Comparison of ENCODE assay signal across 8 cellular contexts in genomic region chr7:25851332-25852248, GRCh38.
DNase-seq lines count a peak whose midpoint lies in the region; ATAC-seq and TF ChIP-seq lines count a peak whose summit lies in the region.

No MANE protein-coding gene starts in this region.

- H3K27ac Mint-ChIP-seq in CD8-positive, alpha-beta T cell, result no peak overlapping the region
- peak overlapping the region; percentile 47 for H3K27ac Mint-ChIP-seq in activated naive CD8-positive, alpha-beta T cell treated with anti-CD3 and anti-CD28 coated beads, Interleukin-2, amount 10 ng/mL, durations not matched to agents 7 days and 5 days

- peak; percentile 48 for TF ChIP-seq CTCF in CD8-positive, alpha-beta T cell (IDR thresholded peaks at IDR 0.05)
- peak; percentile 65 for TF ChIP-seq CTCF in GM20000 (IDR thresholded peaks at IDR 0.05; ENCODE audit: extremely low read depth, missing control alignments)
- peak; percentile 97 for TF ChIP-seq CTCF in parathyroid adenoma (IDR thresholded peaks at IDR 0.05)

- H2AFZ ChIP-seq in parathyroid adenoma, result peak overlapping the region; percentile 35

- no peak overlapping the region for H3K9ac ChIP-seq in parathyroid adenoma

- CTCF ChIA-PET in CD8-positive, alpha-beta T cell (lab: Charles Lee), result interaction anchor here (0.6 to 1.3 kb wide), 8 partner anchors 9 to 1309 kb away, joined by 3 to 5 read pairs (median 3); no protein-coding TSS in a partner anchor

- POLR2A ChIA-PET in CD8-positive, alpha-beta T cell (lab: Charles Lee), result no interaction called here
- POLR2A ChIA-PET in activated naive CD8-positive, alpha-beta T cell treated with anti-CD3 and anti-CD28 coated beads, Interleukin-2, amount 10 ng/mL, durations not matched to agents 7 days and 5 days (lab: Charles Lee), result interaction anchor here (0.6 kb wide), 1 partner anchor 11 kb away, joined by 3 read pairs; no protein-coding TSS in a partner anchor

- H3K4me1 Mint-ChIP-seq in CD8-positive, alpha-beta T cell (ENCODE audit: low read depth), result peaks cover 11% of the 10 kb centered on the region
- peaks cover 18% of the 10 kb centered on the region for H3K4me1 Mint-ChIP-seq in activated naive CD8-positive, alpha-beta T cell treated with anti-CD3 and anti-CD28 coated beads, Interleukin-2, amount 10 ng/mL, durations not matched to agents 7 days and 5 days

- intact Hi-C loops in CD8-positive, alpha-beta T cell (cut with DNase I, micrococcal nuclease), result loop anchor here (2.0 to 10.0 kb wide), 8 partner anchors 15 to 1343 kb away; a partner anchor contains a TSS
- intact Hi-C loops in cardiac septum (cut with DNase I), result loop anchor here (2.0 to 10.0 kb wide), 7 partner anchors 137 to 593 kb away; no protein-coding TSS in a partner anchor

- no peaks in the 10 kb centered on the region for H3K9me3 ChIP-seq in CD8-positive, alpha-beta T cell (ENCODE audit: low read length)
- H3K9me3 ChIP-seq in SJCRH30 (replicated peaks) (no peaks in the 10 kb centered on the region), parathyroid adenoma (ENCODE audit: control insufficient read depth, low read length) (no peaks in the 10 kb centered on the region)

- peak overlapping the region; percentile 65 for H3K4me3 Mint-ChIP-seq in CD8-positive, alpha-beta T cell
- peak overlapping the region; percentile 67 for H3K4me3 Mint-ChIP-seq in activated naive CD8-positive, alpha-beta T cell treated with anti-CD3 and anti-CD28 coated beads, Interleukin-2, amount 10 ng/mL, durations not matched to agents 7 days and 5 days

- no peaks in the 10 kb centered on the region for H3K79me2 ChIP-seq in parathyroid adenoma

- H3K4me3 ChIP-seq in CD8-positive, alpha-beta T cell (ENCODE audit: low read depth, low read length), result no peak overlapping the region
- H3K4me3 ChIP-seq in SJCRH30 (no peak overlapping the region), parathyroid adenoma (ENCODE audit: low read depth, low read length) (peak overlapping the region; percentile 23)

- H3K27me3 ChIP-seq in CD8-positive, alpha-beta T cell (ENCODE audit: insufficient read depth, low read length), result peaks cover 43% of the 10 kb centered on the region
- H3K27me3 ChIP-seq in SJCRH30 (no peaks in the 10 kb centered on the region), parathyroid adenoma (ENCODE audit: control insufficient read depth, insufficient read depth, low read length) (peaks cover 11% of the 10 kb centered on the region)

- H3K36me3 ChIP-seq in CD8-positive, alpha-beta T cell (ENCODE audit: insufficient read depth, low read length), result no peaks in the 10 kb centered on the region
- H3K36me3 ChIP-seq in SJCRH30 (no peaks in the 10 kb centered on the region), parathyroid adenoma (ENCODE audit: control insufficient read depth, insufficient read depth, low read length) (no peaks in the 10 kb centered on the region)

- peak in 4 of 7 experiments; percentile 24 to 63 (median 50) for DNase-seq in CD8-positive, alpha-beta T cell
- peak; percentile 72 for DNase-seq in GM20000 (ENCODE audit: low spot score)
- peak; percentile 91 for DNase-seq in LoVo (ENCODE audit: low spot score)
- peak; percentile 85 to 96 for DNase-seq in SJCRH30
- DNase-seq in activated naive CD8-positive, alpha-beta T cell treated with anti-CD3 and anti-CD28 coated beads, Interleukin-2, amount 10 ng/mL, durations not matched to agents 7 days and 5 days, result peak; percentile 71
- peak; percentile 89 for DNase-seq in cardiac septum (ENCODE audit: low spot score)

- peaks cover 17% of the 10 kb centered on the region for H3K4me1 ChIP-seq in CD8-positive, alpha-beta T cell (ENCODE audit: insufficient read depth, low read length)
- H3K4me1 ChIP-seq in SJCRH30, result peaks cover 49% of the 10 kb centered on the region
- H3K4me1 ChIP-seq in parathyroid adenoma, result peaks cover 18% of the 10 kb centered on the region

- H3K9me3 Mint-ChIP-seq in CD8-positive, alpha-beta T cell, result no peaks in the 10 kb centered on the region
- H3K9me3 Mint-ChIP-seq in activated naive CD8-positive, alpha-beta T cell treated with anti-CD3 and anti-CD28 coated beads, Interleukin-2, amount 10 ng/mL, durations not matched to agents 7 days and 5 days, result no peaks in the 10 kb centered on the region

- ATAC-seq in CD8-positive, alpha-beta T cell, result peak; percentile 70
- ATAC-seq in activated naive CD8-positive, alpha-beta T cell treated with anti-CD3 and anti-CD28 coated beads, Interleukin-2, amount 10 ng/mL, durations not matched to agents 7 days and 5 days (ENCODE audit: low read depth), result peak; percentile 48
- ATAC-seq in HG03097 (IDR thresholded peaks at IDR 0.05; ENCODE audit: low FRiP score, unreplicated experiment), result no peak

- H3K36me3 Mint-ChIP-seq in CD8-positive, alpha-beta T cell, result no peaks in the 10 kb centered on the region
- H3K36me3 Mint-ChIP-seq in activated naive CD8-positive, alpha-beta T cell treated with anti-CD3 and anti-CD28 coated beads, Interleukin-2, amount 10 ng/mL, durations not matched to agents 7 days and 5 days, result no peaks in the 10 kb centered on the region

- H3K4me2 ChIP-seq in parathyroid adenoma (ENCODE audit: low read length), result peak overlapping the region; percentile 14

- H3K27me3 Mint-ChIP-seq in CD8-positive, alpha-beta T cell (ENCODE audit: low read depth), result peaks cover 68% of the 10 kb centered on the region
- H3K27me3 Mint-ChIP-seq in activated naive CD8-positive, alpha-beta T cell treated with anti-CD3 and anti-CD28 coated beads, Interleukin-2, amount 10 ng/mL, durations not matched to agents 7 days and 5 days, result peaks cover 48% of the 10 kb centered on the region

- no peak overlapping the region for H3K27ac ChIP-seq in CD8-positive, alpha-beta T cell (ENCODE audit: low read depth, low read length)
- peak overlapping the region; percentile 75; the same call in 1 of the 2 replicates for H3K27ac ChIP-seq in SJCRH30
- no peak overlapping the region for H3K27ac ChIP-seq in parathyroid adenoma
